11 cellular contexts compared by ENCODE assay signal in genomic region chr4:158996669-158997074, GRCh38.
DNase-seq lines count a peak whose midpoint lies in the region; ATAC-seq, FAIRE-seq and TF ChIP-seq lines count a peak whose summit lies in the region.
"Had no signal": no experiment of that assay in that cellular context is flagged by ENCODE, and none has a peak within 500 bp of the region (broad histone marks: within the 10 kb centered on the region; RNA-seq: fewer than 3 reads in every experiment).

No MANE protein-coding gene starts in this region.

- FAIRE-seq in RCC 7860 (lab: Jason Lieb, UNC) = peak; percentile 98
- FAIRE-seq: TTC549 had no signal

- intact Hi-C loops in gastrocnemius medialis (cut with DNase I; ENCODE audit: low total_unique reads) = no loop called here

- H3K4me1 ChIP-seq in HEK293 (ENCODE audit: control insufficient read depth, insufficient read depth, low read length) (peaks cover 10% of the 10 kb centered on the region), gastrocnemius medialis (peaks cover 0 to 5% of the 10 kb centered on the region in 2 donors)

- POLR2A ChIA-PET in HEK293 (lab: Yijun Ruan, JAX) = interaction anchor here (0.6 to 1.0 kb wide), 2 partner anchors 88 to 105 kb away, joined by 4 to 6 read pairs; no protein-coding TSS in a partner anchor
- POLR2A ChIA-PET in activated CD4-positive, alpha-beta memory T cell treated with anti-CD3 and anti-CD28 coated beads, Interleukin-2, amount 10 ng/mL, durations not matched to agents 7 days and 5 days (lab: Charles Lee) = no interaction called here

- no peaks in the 10 kb centered on the region for H3K4me1 Mint-ChIP-seq in activated CD4-positive, alpha-beta memory T cell treated with anti-CD3 and anti-CD28 coated beads, Interleukin-2, amount 10 ng/mL, durations not matched to agents 7 days and 5 days

- CTCF ChIA-PET in HEK293 (lab: Yijun Ruan, JAX) = interaction anchor here (0.9 kb wide), 1 partner anchor 266 kb away, joined by 3 read pairs; no protein-coding TSS in a partner anchor
- CTCF ChIA-PET in activated CD4-positive, alpha-beta memory T cell treated with anti-CD3 and anti-CD28 coated beads, Interleukin-2, amount 10 ng/mL, durations not matched to agents 7 days and 5 days (lab: Charles Lee) = no interaction called here

- H3K9me3 ChIP-seq in HEK293 (ENCODE audit: control insufficient read depth, insufficient read depth, low read depth, low read length) (no peaks in the 10 kb centered on the region), gastrocnemius medialis (no peaks in the 10 kb centered on the region)

- H3K36me3 Mint-ChIP-seq in activated CD4-positive, alpha-beta memory T cell treated with anti-CD3 and anti-CD28 coated beads, Interleukin-2, amount 10 ng/mL, durations not matched to agents 7 days and 5 days (ENCODE audit: low read depth) = no peaks in the 10 kb centered on the region
- H3K36me3 Mint-ChIP-seq: type B pancreatic cell had no signal

- in situ Hi-C loops in gastrocnemius medialis (cut with MboI; ENCODE audit: low sequenced_read_pairs in 4 of 4) = no loop called here

- H3K27ac ChIP-seq in HEK293 (ENCODE audit: extremely low read depth, low read depth, low read length) (no peak overlapping the region; the same call in 1 of the 2 replicates), gastrocnemius medialis (no peak overlapping the region), coronary artery (no peak overlapping the region)
- H3K27ac ChIP-seq: dorsolateral prefrontal cortex, HL-60 had no signal

- no peak for TF ChIP-seq CTCF in HEK293 (tag by site-specific recombination; IDR thresholded peaks at IDR 0.05)
- TF ChIP-seq CTCF in fibroblast of pulmonary artery (IDR thresholded peaks at IDR 0.05; ENCODE audit: low read length, missing control alignments) = no peak
- TF ChIP-seq CTCF in gastrocnemius medialis (IDR thresholded peaks at IDR 0.05 in 4 of 5, conservative IDR thresholded peaks at IDR 0.05 in 1 of 5) = no peak
- no peak for TF ChIP-seq CTCF in coronary artery (IDR thresholded peaks at IDR 0.05)

- H3K27me3 ChIP-seq in gastrocnemius medialis = no peaks in the 10 kb centered on the region
- H3K27me3 ChIP-seq: dorsolateral prefrontal cortex had no signal

- H3K9me3 Mint-ChIP-seq in activated CD4-positive, alpha-beta memory T cell treated with anti-CD3 and anti-CD28 coated beads, Interleukin-2, amount 10 ng/mL, durations not matched to agents 7 days and 5 days = no peaks in the 10 kb centered on the region
- H3K9me3 Mint-ChIP-seq: type B pancreatic cell had no signal

- H3K36me3 ChIP-seq in HEK293 (ENCODE audit: control insufficient read depth in 2 of 2, insufficient read depth in 1 of 2, low read length in 2 of 2) (no peaks in the 10 kb centered on the region), gastrocnemius medialis (no peaks in the 10 kb centered on the region)

- TF ChIP-seq POLR2A in gastrocnemius medialis (IDR thresholded peaks at IDR 0.05) = no peak

- DNase-seq in RCC 7860 (ENCODE audit: low spot score) (peak; percentile 96), fibroblast of pulmonary artery (ENCODE audit: low read depth) (peak; percentile 92), gastrocnemius medialis (no peak), coronary artery (ENCODE audit: low spot score) (no peak)
- no peak for DNase-seq in activated CD4-positive, alpha-beta memory T cell treated with anti-CD3 and anti-CD28 coated beads, Interleukin-2, amount 10 ng/mL, durations not matched to agents 7 days and 5 days
- DNase-seq: dorsolateral prefrontal cortex had no signal

- H3K27me3 Mint-ChIP-seq in activated CD4-positive, alpha-beta memory T cell treated with anti-CD3 and anti-CD28 coated beads, Interleukin-2, amount 10 ng/mL, durations not matched to agents 7 days and 5 days = peaks cover 6% of the 10 kb centered on the region
- H3K27me3 Mint-ChIP-seq: type B pancreatic cell had no signal

- peak; percentile 91 to 99 for ATAC-seq in gastrocnemius medialis
- no peak for ATAC-seq in GM21515 (IDR thresholded peaks at IDR 0.05; ENCODE audit: unreplicated experiment)

- H3K4me3 ChIP-seq in HEK293 (ENCODE audit: low read depth, low read length) = no peak overlapping the region
- no peak overlapping the region for H3K4me3 ChIP-seq in fibroblast of pulmonary artery (replicated peaks; ENCODE audit: low read depth, low read length)
- H3K4me3 ChIP-seq in gastrocnemius medialis = no peak overlapping the region
- no peak overlapping the region for H3K4me3 ChIP-seq in coronary artery
- H3K4me3 ChIP-seq: dorsolateral prefrontal cortex had no signal

- no peak overlapping the region for H3K4me3 Mint-ChIP-seq in activated CD4-positive, alpha-beta memory T cell treated with anti-CD3 and anti-CD28 coated beads, Interleukin-2, amount 10 ng/mL, durations not matched to agents 7 days and 5 days
- H3K4me3 Mint-ChIP-seq: type B pancreatic cell had no signal

- no peak overlapping the region for H3K27ac Mint-ChIP-seq in activated CD4-positive, alpha-beta memory T cell treated with anti-CD3 and anti-CD28 coated beads, Interleukin-2, amount 10 ng/mL, durations not matched to agents 7 days and 5 days
- H3K27ac Mint-ChIP-seq: type B pancreatic cell had no signal

TF ChIP-seq in HEK293, 187 proteins besides CTCF, POLR2A, EP300 and RAD21 (continues in another document):
- TF ChIP-seq ZSCAN23 (tag by site-specific recombination; IDR thresholded peaks at IDR 0.05) = no peak
- no peak for TF ChIP-seq ZNF654 (tag by site-specific recombination; IDR thresholded peaks at IDR 0.05; ENCODE audit: low read depth)
- 0 out of 2 replicates have a peak, but pooled peaks have one; percentile 19 for TF ChIP-seq ZNF600 (tag by site-specific recombination; IDR thresholded peaks at IDR 0.05)
- TF ChIP-seq ZNF274 (IDR thresholded peaks at IDR 0.05; ENCODE audit: low read length) = no peak
- no peak for TF ChIP-seq ZNF274 (tag by site-specific recombination; IDR thresholded peaks at IDR 0.05; ENCODE audit: borderline replicate concordance)
- TF ChIP-seq ZNF48 (tag by site-specific recombination; IDR thresholded peaks at IDR 0.05) = no peak
- TF ChIP-seq ZNF843 (tag by site-specific recombination; IDR thresholded peaks at IDR 0.05) = peak; percentile 75
- TF ChIP-seq MEIS1 (CRISPR knock-in tag; IDR thresholded peaks at IDR 0.05; ENCODE audit: borderline replicate concordance) = no peak
- peak; percentile 30; the same call in 1 of the 2 replicates for TF ChIP-seq WT1 (tag by site-specific recombination; IDR thresholded peaks at IDR 0.05)
- TF ChIP-seq HOXA7 (CRISPR knock-in tag; IDR thresholded peaks at IDR 0.05; ENCODE audit: borderline replicate concordance) = no peak
- TF ChIP-seq ZSCAN5A (tag by site-specific recombination; IDR thresholded peaks at IDR 0.05) = no peak
- peak; percentile 69; the same call in 1 of the 2 replicates for TF ChIP-seq KLF17 (tag by site-specific recombination; IDR thresholded peaks at IDR 0.05)
- peak; percentile 41; the same call in 1 of the 2 replicates for TF ChIP-seq KLF8 (tag by site-specific recombination; IDR thresholded peaks at IDR 0.05)
- TF ChIP-seq ZNF280C (tag by site-specific recombination; IDR thresholded peaks at IDR 0.05) = no peak
- TF ChIP-seq ZNF423 (tag by site-specific recombination; IDR thresholded peaks at IDR 0.05) = no peak
- TF ChIP-seq ZNF10 (tag by site-specific recombination; IDR thresholded peaks at IDR 0.05) = no peak
- no peak for TF ChIP-seq PBX3 (CRISPR knock-in tag; IDR thresholded peaks at IDR 0.05)

Comparison
In these comparisons a context has a peak if more than half of its experiments do, and no peak if none do; other contexts are left out.
1. DNase-seq: peak in RCC 7860 (single experiment) and fibroblast of pulmonary artery (single experiment); none in gastrocnemius medialis (0 of 2), coronary artery (single experiment) and activated CD4-positive, alpha-beta memory T cell treated with anti-CD3 and anti-CD28 coated beads, Interleukin-2, amount 10 ng/mL, durations not matched to agents 7 days and 5 days (single experiment).